8 cellular contexts compared by ENCODE assay signal in genomic region chr2:207143131-207143473, GRCh38. TPM values are rescaled to one million over a fixed set of nuclear protein-coding genes. Genes with fewer than 3 reads are reported as not detected.
DNase-seq lines count a peak whose midpoint lies in the region; ATAC-seq, FAIRE-seq and TF ChIP-seq lines count a peak whose summit lies in the region.

No MANE protein-coding gene starts in this region.

- H3K36me3 ChIP-seq in GM12878 (ENCODE audit: control insufficient read depth in 2 of 2, insufficient read depth in 2 of 2, low read length in 1 of 2) (no peaks in the 10 kb centered on the region; a peak in 1 of 4 replicates), muscle layer of colon (ENCODE audit: insufficient read depth, low read length) (peaks cover 10% of the 10 kb centered on the region), small intestine (ENCODE audit: control insufficient read depth in 2 of 2, insufficient read depth in 2 of 2, low read length in 2 of 2) (no peaks in the 10 kb centered on the region)

- no peak overlapping the region for H3K4me3 ChIP-seq in A549
- peak overlapping the region; percentile 29; the same call in 1 of the 2 replicates for H3K4me3 ChIP-seq in GM12878
- peak overlapping the region in 1 of 2 donors; percentile 29 for H3K4me3 ChIP-seq in muscle layer of colon (ENCODE audit: low read depth in 1 of 2, low read length in 2 of 2)
- no peak overlapping the region for H3K4me3 ChIP-seq in small intestine (ENCODE audit: low read depth in 1 of 2, low read length in 2 of 2)

- peaks cover 12% of the 10 kb centered on the region for H3K79me2 ChIP-seq in GM12878 (ENCODE audit: control insufficient read depth, insufficient read depth, low read length)

- peak overlapping the region; percentile 58 for H3K9ac ChIP-seq in GM12878 (ENCODE audit: control insufficient read depth, insufficient read depth, low read length)
- peak overlapping the region; percentile 23 for H3K9ac ChIP-seq in muscle layer of colon (ENCODE audit: low read length)

- DNase-seq in A549 (ENCODE audit: low read depth in 1 of 2, low spot score in 1 of 2) (no peak), GM12878 (ENCODE audit: low read depth, low spot score) (no peak), retina (no peak), NCI-H345 (lab: John Stamatoyannopoulos, UW) (no peak), small intestine (no peak), globus pallidus (ENCODE audit: low spot score) (no peak)

- H3K4me1 ChIP-seq in A549: peaks cover 49% of the 10 kb centered on the region
- H3K4me1 ChIP-seq in GM12878 (ENCODE audit: control insufficient read depth, insufficient read depth, low read length): peaks cover 20% of the 10 kb centered on the region
- H3K4me1 ChIP-seq in muscle layer of colon (ENCODE audit: insufficient read depth, low read length): peaks cover 82% of the 10 kb centered on the region
- H3K4me1 ChIP-seq in small intestine (ENCODE audit: control insufficient read depth in 2 of 2, insufficient read depth in 1 of 2, low read depth in 1 of 2, low read length in 1 of 2): peaks cover 0 to 14% of the 10 kb centered on the region in 2 donors

- TF ChIP-seq EP300 in A549 (IDR thresholded peaks at IDR 0.05): no peak
- TF ChIP-seq EP300 in GM12878 (IDR thresholded peaks at IDR 0.05; ENCODE audit: borderline replicate concordance in 1 of 2, control insufficient read depth in 1 of 2, low read depth in 2 of 2, low read length in 2 of 2): no peak

- no peak for TF ChIP-seq POLR2A in A549 (IDR thresholded peaks at IDR 0.05; ENCODE audit: low read length)
- no peak for TF ChIP-seq POLR2A in GM12878 (IDR thresholded peaks at IDR 0.05; ENCODE audit: low read depth, low read length)

- TF ChIP-seq CTCF in A549 (IDR thresholded peaks at IDR 0.05): no peak
- no peak for TF ChIP-seq CTCF in GM12878 (IDR thresholded peaks at IDR 0.05 in 2 of 3, conservative IDR thresholded peaks at IDR 0.05 in 1 of 3; ENCODE audit: control insufficient read depth in 2 of 3, extremely low read depth in 1 of 3, insufficient read depth in 1 of 3, low read depth in 3 of 3, low read length in 3 of 3)

- TF ChIP-seq RAD21 in A549 (conservative IDR thresholded peaks at IDR 0.05 in 1 of 2, IDR thresholded peaks at IDR 0.05 in 1 of 2): no peak
- no peak for TF ChIP-seq RAD21 in GM12878 (IDR thresholded peaks at IDR 0.05; ENCODE audit: insufficient read depth, low read depth, low read length)

- no peaks in the 10 kb centered on the region for H3K9me3 ChIP-seq in A549
- no peaks in the 10 kb centered on the region for H3K9me3 ChIP-seq in GM12878 (replicated peaks; ENCODE audit: control insufficient read depth, insufficient read depth, low read length)
- no peaks in the 10 kb centered on the region for H3K9me3 ChIP-seq in muscle layer of colon (ENCODE audit: low read length)
- no peaks in the 10 kb centered on the region for H3K9me3 ChIP-seq in small intestine (ENCODE audit: control insufficient read depth, low read depth)

- BruUV-seq in GM12878 (replicated peaks; lab: Mats Ljungman, UMichigan): no TSS peak

- in situ Hi-C loops in GM12878 (cut with MboI): loop anchor here (5.0 kb wide), 1 partner anchor 329 kb away; no protein-coding TSS in a partner anchor

- CTCF ChIA-PET in A549 (lab: Yijun Ruan, JAX) (interaction anchor here (1.1 kb wide), 1 partner anchor 13 kb away, joined by 3 read pairs; no protein-coding TSS in a partner anchor), GM12878 (lab: Yijun Ruan, JAX) (interaction anchor here (0.7 to 4.2 kb wide), 17 partner anchors 11 to 344 kb away, joined by 3 to 36 read pairs (median 4); partner anchors contain the start of gene KLF7)

- H4K20me1 ChIP-seq in GM12878 (ENCODE audit: control insufficient read depth, insufficient read depth): no peaks in the 10 kb centered on the region

- 46% methylated on average over 2 of the region's 2 CpGs for WGBS in A549 (ENCODE audit: missing lambda C conversion rate)
- 15% methylated on average over 2 of the region's 2 CpGs for WGBS in GM12878 (ENCODE audit: insufficient coverage, insufficient replicate concordance, low lambda C conversion rate, missing lambda C conversion rate)
- 29 to 73% (median 72%) methylated on average over 2 of the region's 2 CpGs for WGBS in small intestine, 3 donors

- RAD21 ChIA-PET in GM12878 (lab: Charles Lee; ENCODE audit: unreplicated experiment): interaction anchor here (1.0 to 4.2 kb wide), 13 partner anchors 12 to 343 kb away, joined by 3 to 58 read pairs (median 4); partner anchors contain the start of gene KLF7

- ATAC-seq in A549 (no peak), HG03159 (IDR thresholded peaks at IDR 0.05; ENCODE audit: unreplicated experiment) (peak; percentile 5), GM12878 (peak; percentile 24)

- SMC1A ChIA-PET in GM12878 (lab: Charles Lee; ENCODE audit: uncharacterized antibody, unreplicated experiment): interaction anchor here (0.7 to 6.6 kb wide), 20 partner anchors 12 to 383 kb away, joined by 3 to 61 read pairs (median 4); partner anchors contain the start of gene KLF7

- intact Hi-C loops in GM12878 (cut with micrococcal nuclease; ENCODE audit: unreplicated experiment): loop anchor here (5.0 kb wide), 1 partner anchor 329 kb away; no protein-coding TSS in a partner anchor

- no peaks in the 10 kb centered on the region for H3K27me3 ChIP-seq in GM12878 (replicated peaks in 1 of 2; ENCODE audit: control insufficient read depth in 2 of 2, insufficient read depth in 2 of 2, low read length in 1 of 2)
- no peaks in the 10 kb centered on the region for H3K27me3 ChIP-seq in muscle layer of colon (ENCODE audit: control insufficient read depth in 1 of 2, insufficient read depth in 2 of 2, low read length in 2 of 2)
- no peaks in the 10 kb centered on the region for H3K27me3 ChIP-seq in small intestine (ENCODE audit: control insufficient read depth in 2 of 2, insufficient read depth in 2 of 2, low read length in 2 of 2)

- H3K27ac ChIP-seq in A549 (peak overlapping the region; percentile 8 to 59; a peak in 1 of 6 replicates), GM12878 (ENCODE audit: control insufficient read depth, insufficient read depth) (peak overlapping the region; percentile 77), muscle layer of colon (ENCODE audit: low read depth, low read length) (peak overlapping the region; percentile 69), small intestine (ENCODE audit: low read depth in 1 of 2, low read length in 1 of 2) (peak overlapping the region in 1 of 2 donors; percentile 92)

- no peak overlapping the region; the same call in 1 of the 2 replicates for H2AFZ ChIP-seq in GM12878 (ENCODE audit: control insufficient read depth, low read depth, low read length)

- H3K4me2 ChIP-seq in A549 (peak overlapping the region; percentile 52), GM12878 (ENCODE audit: control insufficient read depth, insufficient read depth) (peak overlapping the region; percentile 91; the same call in 1 of the 2 replicates)

- POLR2A ChIA-PET in A549 (lab: Yijun Ruan, JAX): interaction anchor here (1.3 kb wide), 1 partner anchor 10 kb away, joined by 3 read pairs; no protein-coding TSS in a partner anchor
- POLR2A ChIA-PET in GM12878 (lab: Charles Lee): interaction anchor here (0.5 to 6.2 kb wide), 6 partner anchors 10 to 519 kb away, joined by 3 to 56 read pairs (median 6); partner anchors contain the start of gene KLF7

- FAIRE-seq in A549 (lab: Jason Lieb, UNC) (no peak), GM12878 (lab: Jason Lieb, UNC) (no peak), small intestine (lab: Jason Lieb, UNC) (no peak)

TF ChIP-seq in A549, 52 proteins besides CTCF, POLR2A, EP300 and RAD21 (continues in another document):
- TF ChIP-seq ATOH8 (CRISPR knock-in tag; IDR thresholded peaks at IDR 0.05; ENCODE audit: low read depth): no peak
- no peak for TF ChIP-seq HOXB13 (CRISPR knock-in tag; IDR thresholded peaks at IDR 0.05; ENCODE audit: low read depth)

TF ChIP-seq in GM12878, 131 proteins besides CTCF, POLR2A, EP300 and RAD21 (continues in another document):
- TF ChIP-seq ELK1 (IDR thresholded peaks at IDR 0.05; ENCODE audit: low read depth, low read length) (no peak), ZSCAN29 (IDR thresholded peaks at IDR 0.05) (no peak), HDAC2 (IDR thresholded peaks at IDR 0.05) (no peak), HDAC6 (IDR thresholded peaks at IDR 0.05; ENCODE audit: unreplicated experiment) (no peak), YY1 (IDR thresholded peaks at IDR 0.05; ENCODE audit: low read depth, low read length) (no peak)

RNA-seq across cellular contexts. Expression of gene KLF7, which starts 22.6 kb away (rescaled TPM):
- polyA plus RNA-seq in A549 (2011; rRNA removed) (29.8 and 31.5 TPM in 2 replicates), A549 (2017; fragmentation: RNase III; extraction: RNeasy Plus Mini Kit Qiagen cat#74134 plus additional on column Dnase treatment) (17.2 to 18.0 TPM (median 17.8 TPM) in 3 replicates), GM12878 (2011; rRNA removed) (4.7 and 6.4 TPM in 2 replicates), GM12878 (2014; fragmentation: Illumina TruSeq; extraction: Trizol) (13.3 and 20.5 TPM in 2 replicates), GM12878 (2014; fragmentation: Nextera tagmentation; extraction: Ambion mirVana) (1 to 10 TPM; 2.4 to 3.3 TPM), GM12878 (2014; rRNA removed) (9.4 and 10.7 TPM in 2 replicates), GM12878 (2016; fragmentation: Nextera tagmentation; extraction: Ambion mirVana) (10 to 100 TPM in 1 of 2 experiments, 1 to 10 TPM in 1; 5.6 to 10.2 TPM), small intestine (1 to 10 TPM; 1.1 to 10.0 (median 8.1) TPM)
- polyA plus RNA-seq in A549 (2012; cell fraction: cytosol; rRNA removed): 15.5 and 19.1 TPM in 2 replicates
- polyA plus RNA-seq in A549 (2012; cell fraction: nucleus; rRNA removed): 29.5 and 35.8 TPM in 2 replicates
- polyA minus RNA-seq in A549 (2011; rRNA and poly(A)+ RNA removed): 101 and 114 TPM in 2 replicates
- 51.2 and 57.3 TPM in 2 replicates for total RNA-seq in GM12878 (2013; cell fraction: nucleolus; rRNA removed)
- total RNA-seq in GM12878 (2014; rRNA removed) (8.1 and 10.8 TPM in 2 replicates), GM12878 (2014; rRNA removed; fragmentation: Illumina TruSeq; extraction: Trizol) (7.6 and 8.1 TPM in 2 replicates), GM12878 (2021) (20.6 and 24.8 TPM in 2 replicates)
- polyA plus RNA-seq in GM12878 (2011; ENCODE audit: low read depth): 6.5 TPM
- 5.4 and 5.7 TPM in 2 replicates for polyA plus RNA-seq in GM12878 (2011; cell fraction: cytosol; rRNA removed)
- 11.2 and 11.5 TPM in 2 replicates for polyA plus RNA-seq in GM12878 (2011; cell fraction: nucleus; rRNA removed)
- polyA plus RNA-seq in GM12878 (2012): 6.8 and 7.9 TPM in 2 replicates
- 8.9 and 12.7 TPM in 2 replicates for polyA minus RNA-seq in GM12878 (2011; rRNA and poly(A)+ RNA removed)
- polyA minus RNA-seq in GM12878 (2011; cell fraction: cytosol; rRNA and poly(A)+ RNA removed): 1.7 and 3.4 TPM in 2 replicates
- 7.1 and 10.4 TPM in 2 replicates for polyA minus RNA-seq in GM12878 (2011; cell fraction: nucleus; rRNA and poly(A)+ RNA removed)

Comparison
In these comparisons a context has a peak if more than half of its experiments do, and no peak if none do; other contexts are left out.
1. ATAC-seq: peak in HG03159 (single experiment) and GM12878 (single experiment); none in A549 (0 of 2).